In genomic region chr1:116777831-116778830, GRCh38 we compare ENCODE assay signal across 10 cellular contexts. TPM values are rescaled to one million over a fixed set of nuclear protein-coding genes. Genes with fewer than 3 reads are reported as not detected.
DNase-seq lines count a peak whose midpoint lies in the region; ATAC-seq and TF ChIP-seq lines count a peak whose summit lies in the region.
"Had no signal": no experiment of that assay in that cellular context is flagged by ENCODE, and none has a peak within 500 bp of the region (broad histone marks: within the 10 kb centered on the region; RNA-seq: fewer than 3 reads in every experiment).

No MANE protein-coding gene starts in this region.

- peak; percentile 69 for DNase-seq in EH (ENCODE audit: low read depth)
- no peak for DNase-seq in activated naive CD8-positive, alpha-beta T cell treated with anti-CD3 and anti-CD28 coated beads, Interleukin-2, amount 10 ng/mL, durations not matched to agents 7 days and 5 days
- no peak for DNase-seq in mucosa of descending colon
- DNase-seq in Ammon's horn (ENCODE audit: low spot score), result no peak
- DNase-seq in esophagus squamous epithelium (lab: John Stamatoyannopoulos, UW), result no peak
- no peak for DNase-seq in KG1 (lab: John Stamatoyannopoulos, UW)
- DNase-seq: NCI-H524 had no signal

- no peak for TF ChIP-seq POLR2A in esophagus squamous epithelium (IDR thresholded peaks at IDR 0.05)

- peak; percentile 70 for ATAC-seq in HG03442 (IDR thresholded peaks at IDR 0.05; ENCODE audit: unreplicated experiment)
- peak; percentile 45 for ATAC-seq in activated naive CD8-positive, alpha-beta T cell treated with anti-CD3 and anti-CD28 coated beads, Interleukin-2, amount 10 ng/mL, durations not matched to agents 7 days and 5 days (ENCODE audit: low read depth)
- ATAC-seq in mucosa of descending colon, result peak; percentile 24
- ATAC-seq in GM19328 (IDR thresholded peaks at IDR 0.05; ENCODE audit: unreplicated experiment), result no peak
- ATAC-seq: gastroesophageal sphincter had no signal

- intact Hi-C loops in mucosa of descending colon (cut with DNase I, micrococcal nuclease) (no loop called here), esophagus squamous epithelium (cut with DNase I) (no loop called here)

- no peaks in the 10 kb centered on the region for H3K4me1 ChIP-seq in mucosa of descending colon (ENCODE audit: low read depth)
- H3K4me1 ChIP-seq in esophagus squamous epithelium, result peaks cover 0 to 12% (median 3%) of the 10 kb centered on the region in 3 donors
- H3K4me1 ChIP-seq: gastroesophageal sphincter had no signal

- H3K36me3 ChIP-seq in mucosa of descending colon (ENCODE audit: low read depth) (no peaks in the 10 kb centered on the region), esophagus squamous epithelium (no peaks in the 10 kb centered on the region)
- H3K36me3 ChIP-seq: gastroesophageal sphincter had no signal

- 21 to 34% methylated on average over 3 of the region's 3 CpGs for WGBS in esophagus squamous epithelium, 2 donors

- no peaks in the 10 kb centered on the region for H3K27me3 ChIP-seq in esophagus squamous epithelium
- H3K27me3 ChIP-seq: gastroesophageal sphincter had no signal

- peaks cover 23% of the 10 kb centered on the region for H3K4me1 Mint-ChIP-seq in activated naive CD8-positive, alpha-beta T cell treated with anti-CD3 and anti-CD28 coated beads, Interleukin-2, amount 10 ng/mL, durations not matched to agents 7 days and 5 days

- H3K27ac Mint-ChIP-seq in activated naive CD8-positive, alpha-beta T cell treated with anti-CD3 and anti-CD28 coated beads, Interleukin-2, amount 10 ng/mL, durations not matched to agents 7 days and 5 days, result peak overlapping the region; percentile 66

- no peaks in the 10 kb centered on the region for H3K27me3 Mint-ChIP-seq in activated naive CD8-positive, alpha-beta T cell treated with anti-CD3 and anti-CD28 coated beads, Interleukin-2, amount 10 ng/mL, durations not matched to agents 7 days and 5 days

- TF ChIP-seq CTCF in mucosa of descending colon (IDR thresholded peaks at IDR 0.05), result no peak
- no peak for TF ChIP-seq CTCF in esophagus squamous epithelium (IDR thresholded peaks at IDR 0.05)

- H3K4me3 ChIP-seq in mucosa of descending colon, result no peak overlapping the region
- no peak overlapping the region for H3K4me3 ChIP-seq in esophagus squamous epithelium
- H3K4me3 ChIP-seq: gastroesophageal sphincter had no signal

- peak overlapping the region; percentile 63 for H3K4me3 Mint-ChIP-seq in activated naive CD8-positive, alpha-beta T cell treated with anti-CD3 and anti-CD28 coated beads, Interleukin-2, amount 10 ng/mL, durations not matched to agents 7 days and 5 days

- H3K9me3 ChIP-seq in mucosa of descending colon (no peaks in the 10 kb centered on the region), esophagus squamous epithelium (no peaks in the 10 kb centered on the region)

- POLR2A ChIA-PET in activated naive CD8-positive, alpha-beta T cell treated with anti-CD3 and anti-CD28 coated beads, Interleukin-2, amount 10 ng/mL, durations not matched to agents 7 days and 5 days (lab: Charles Lee), result interaction anchor here (1.5 to 2.1 kb wide), 3 partner anchors 9 to 38 kb away, joined by 4 to 13 read pairs (median 8); no protein-coding TSS in a partner anchor

- H3K36me3 Mint-ChIP-seq in activated naive CD8-positive, alpha-beta T cell treated with anti-CD3 and anti-CD28 coated beads, Interleukin-2, amount 10 ng/mL, durations not matched to agents 7 days and 5 days, result peaks cover 34% of the 10 kb centered on the region

- no peak overlapping the region for H3K27ac ChIP-seq in esophagus squamous epithelium
- H3K27ac ChIP-seq: gastroesophageal sphincter had no signal

- peaks cover 5% of the 10 kb centered on the region for H3K9me3 Mint-ChIP-seq in activated naive CD8-positive, alpha-beta T cell treated with anti-CD3 and anti-CD28 coated beads, Interleukin-2, amount 10 ng/mL, durations not matched to agents 7 days and 5 days

RNA-seq across cellular contexts. Expression of gene CD2, which starts 23.9 kb away (rescaled TPM):
- 100 to 1,000 TPM; 227 to 229 TPM for total RNA-seq in activated naive CD8-positive, alpha-beta T cell treated with anti-CD3 and anti-CD28 coated beads, Interleukin-2, amount 10 ng/mL, durations not matched to agents 7 days and 5 days
- total RNA-seq in mucosa of descending colon (1 to 10 TPM; 4.1 to 7.7 (median 5.4) TPM), esophagus squamous epithelium (10 to 100 TPM in 1 of 4 donors, 1 to 10 TPM in 3; 2.1 to 14.7 (median 5.1) TPM)

Comparison
In these comparisons a context has a peak if more than half of its experiments do, and no peak if none do; other contexts are left out.
1. RNA of gene CD2, which starts 23.9 kb away (total RNA-seq): 227 to 229 TPM in activated naive CD8-positive, alpha-beta T cell treated with anti-CD3 and anti-CD28 coated beads, Interleukin-2, amount 10 ng/mL, durations not matched to agents 7 days and 5 days; 2.1 to 14.7 TPM in esophagus squamous epithelium and 4.1 to 7.7 TPM in mucosa of descending colon; every median in the first group is over 10 times any median in the second.